Comparison of ENCODE assay signal across 3 cellular contexts in the genomic region with DNA sequence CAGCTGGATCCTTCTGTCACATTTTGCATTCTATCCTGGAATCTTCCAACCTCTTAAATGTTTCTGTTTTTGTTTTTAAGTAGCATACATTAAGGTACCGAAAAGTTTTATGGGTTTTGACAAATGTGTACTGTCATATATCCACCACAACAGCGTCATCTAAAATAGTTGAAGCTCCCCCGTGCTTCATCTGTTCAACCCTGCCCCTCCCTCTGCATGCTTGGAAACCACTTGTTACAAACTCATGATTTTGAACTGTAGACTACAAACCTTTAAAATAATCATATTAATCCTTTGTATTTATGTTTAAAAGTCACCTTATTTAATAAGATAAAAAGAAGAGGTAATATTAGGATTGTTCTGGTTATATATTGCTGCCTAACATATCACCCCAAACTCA.
"Had no signal": no experiment of that assay in that cellular context is flagged by ENCODE, and none has a peak within 500 bp of the region (broad histone marks: within the 10 kb centered on the region; RNA-seq: fewer than 3 reads in every experiment).

No MANE protein-coding gene starts in this region.

- H3K4me3 ChIP-seq: GM12878 had no signal

- DNase-seq: GDM1, GF-D8 had no signal
